ENCODE assay signal across 13 cellular contexts in the genomic region with DNA sequence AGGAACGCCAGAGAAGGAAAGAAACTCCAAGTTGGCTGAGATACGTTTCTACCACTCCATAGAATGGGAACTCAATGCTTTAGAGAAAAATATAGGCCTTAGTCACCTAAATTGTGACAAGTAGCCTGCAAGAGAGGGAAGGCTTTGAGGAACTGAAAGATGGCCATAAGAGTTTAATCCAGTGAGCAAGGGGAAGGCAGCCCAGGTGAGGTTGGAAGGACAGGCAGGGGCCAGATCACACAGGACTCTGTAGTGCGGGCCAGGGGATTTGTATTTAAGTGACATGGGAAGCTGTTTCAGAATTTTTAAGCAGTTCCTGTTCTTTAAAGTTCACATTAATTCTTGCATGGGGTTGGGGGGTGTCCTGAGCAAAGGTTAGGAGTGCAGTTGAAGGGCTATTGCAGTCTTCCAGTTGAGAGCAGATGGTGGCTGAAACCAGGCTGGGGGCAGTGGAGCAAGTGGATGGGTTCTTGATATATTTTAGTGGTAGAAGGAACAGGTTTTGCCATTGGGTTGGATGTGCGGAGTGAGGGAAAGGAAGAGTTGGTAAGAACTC.
DNase-seq lines count a peak whose midpoint lies in the region; ATAC-seq and TF ChIP-seq lines count a peak whose summit lies in the region.
"Had no signal": no experiment of that assay in that cellular context is flagged by ENCODE, and none has a peak within 500 bp of the region (broad histone marks: within the 10 kb centered on the region; RNA-seq: fewer than 3 reads in every experiment).

No MANE protein-coding gene starts in this region.

- no peak overlapping the region for H3K4me3 Mint-ChIP-seq in activated CD8-positive, alpha-beta T cell treated with anti-CD3 and anti-CD28 coated beads for 36 hours
- H3K4me3 Mint-ChIP-seq in activated CD8-positive, alpha-beta T cell treated with anti-CD3 and anti-CD28 coated beads, Interleukin-2, amount 10 ng/mL, durations not matched to agents 7 days and 5 days = no peak overlapping the region
- no peak overlapping the region for H3K4me3 Mint-ChIP-seq in activated T-helper 17 cell treated with anti-CD3 and anti-CD28 coated beads, Interleukin-2, amount 50 U/mL, for 72 hours
- no peak overlapping the region for H3K4me3 Mint-ChIP-seq in activated CD4-positive, alpha-beta T cell treated with anti-CD3 and anti-CD28 coated beads, Interleukin-2, amount 10 ng/mL, durations not matched to agents 24 days and 14 days
- H3K4me3 Mint-ChIP-seq: H9 had no signal

- H3K36me3 ChIP-seq in upper lobe of right lung = no peaks in the 10 kb centered on the region

- H3K27ac ChIP-seq in upper lobe of right lung = peak overlapping the region; percentile 13
- H3K27ac ChIP-seq: A549 had no signal

- H3K9me3 Mint-ChIP-seq in activated CD8-positive, alpha-beta T cell treated with anti-CD3 and anti-CD28 coated beads for 36 hours = no peaks in the 10 kb centered on the region
- no peaks in the 10 kb centered on the region for H3K9me3 Mint-ChIP-seq in activated CD8-positive, alpha-beta T cell treated with anti-CD3 and anti-CD28 coated beads, Interleukin-2, amount 10 ng/mL, durations not matched to agents 7 days and 5 days (ENCODE audit: insufficient read depth)
- no peaks in the 10 kb centered on the region for H3K9me3 Mint-ChIP-seq in activated T-helper 17 cell treated with anti-CD3 and anti-CD28 coated beads, Interleukin-2, amount 50 U/mL, for 72 hours
- no peaks in the 10 kb centered on the region for H3K9me3 Mint-ChIP-seq in activated CD4-positive, alpha-beta T cell treated with anti-CD3 and anti-CD28 coated beads, Interleukin-2, amount 10 ng/mL, durations not matched to agents 24 days and 14 days
- H3K9me3 Mint-ChIP-seq: H9 had no signal

- CTCF ChIA-PET in activated CD8-positive, alpha-beta T cell treated with anti-CD3 and anti-CD28 coated beads for 36 hours (lab: Charles Lee) = no interaction called here
- CTCF ChIA-PET in activated CD8-positive, alpha-beta T cell treated with anti-CD3 and anti-CD28 coated beads, Interleukin-2, amount 10 ng/mL, durations not matched to agents 7 days and 5 days (lab: Charles Lee) = no interaction called here

- H3K27me3 ChIP-seq in upper lobe of right lung = no peaks in the 10 kb centered on the region

- peak; percentile 26 for ATAC-seq in activated CD8-positive, alpha-beta T cell treated with anti-CD3 and anti-CD28 coated beads for 36 hours
- no peak for ATAC-seq in activated CD8-positive, alpha-beta T cell treated with anti-CD3 and anti-CD28 coated beads, Interleukin-2, amount 10 ng/mL, durations not matched to agents 7 days and 5 days
- peak; percentile 24 for ATAC-seq in HG02981 (IDR thresholded peaks at IDR 0.05; ENCODE audit: unreplicated experiment)
- ATAC-seq in activated T-helper 17 cell treated with anti-CD3 and anti-CD28 coated beads, Interleukin-2, amount 50 U/mL, for 72 hours (replicated peaks) = peak; percentile 34
- no peak for ATAC-seq in upper lobe of right lung
- no peak for ATAC-seq in GM21825 (IDR thresholded peaks at IDR 0.05; ENCODE audit: unreplicated experiment)
- ATAC-seq: A549 had no signal

- intact Hi-C loops in activated CD8-positive, alpha-beta T cell treated with anti-CD3 and anti-CD28 coated beads for 36 hours (cut with micrococcal nuclease) = no loop called here
- intact Hi-C loops in upper lobe of right lung (cut with DNase I) = no loop called here
- intact Hi-C loops in activated CD4-positive, alpha-beta T cell treated with anti-CD3 and anti-CD28 coated beads, Interleukin-2, amount 10 ng/mL, durations not matched to agents 24 days and 14 days (cut with micrococcal nuclease) = no loop called here

- TF ChIP-seq CTCF in activated CD8-positive, alpha-beta T cell treated with anti-CD3 and anti-CD28 coated beads for 36 hours (IDR thresholded peaks at IDR 0.05) = no peak
- TF ChIP-seq CTCF in upper lobe of right lung (IDR thresholded peaks at IDR 0.05) = no peak

- no peak overlapping the region for H3K4me3 ChIP-seq in upper lobe of right lung
- H3K4me3 ChIP-seq: A549 had no signal

- DNase-seq in activated CD8-positive, alpha-beta T cell treated with anti-CD3 and anti-CD28 coated beads for 36 hours = no peak
- DNase-seq in activated CD8-positive, alpha-beta T cell treated with anti-CD3 and anti-CD28 coated beads, Interleukin-2, amount 10 ng/mL, durations not matched to agents 7 days and 5 days = no peak
- DNase-seq in upper lobe of right lung (no peak), anterior cingulate cortex (lab: John Stamatoyannopoulos, UW) (no peak)
- DNase-seq in activated CD4-positive, alpha-beta T cell treated with anti-CD3 and anti-CD28 coated beads, Interleukin-2, amount 10 ng/mL, durations not matched to agents 24 days and 14 days = no peak
- DNase-seq: caudate nucleus, H9, KBM-7, NCI-H82 had no signal

- H3K4me1 ChIP-seq in upper lobe of right lung = peaks cover 12% of the 10 kb centered on the region
- H3K4me1 ChIP-seq: A549 had no signal

- H3K27ac Mint-ChIP-seq in activated CD8-positive, alpha-beta T cell treated with anti-CD3 and anti-CD28 coated beads for 36 hours = no peak overlapping the region
- H3K27ac Mint-ChIP-seq in activated CD8-positive, alpha-beta T cell treated with anti-CD3 and anti-CD28 coated beads, Interleukin-2, amount 10 ng/mL, durations not matched to agents 7 days and 5 days = no peak overlapping the region
- H3K27ac Mint-ChIP-seq in activated T-helper 17 cell treated with anti-CD3 and anti-CD28 coated beads, Interleukin-2, amount 50 U/mL, for 72 hours = no peak overlapping the region
- no peak overlapping the region for H3K27ac Mint-ChIP-seq in activated CD4-positive, alpha-beta T cell treated with anti-CD3 and anti-CD28 coated beads, Interleukin-2, amount 10 ng/mL, durations not matched to agents 24 days and 14 days
- H3K27ac Mint-ChIP-seq: H9 had no signal

- POLR2A ChIA-PET in activated CD8-positive, alpha-beta T cell treated with anti-CD3 and anti-CD28 coated beads for 36 hours (lab: Charles Lee) = interaction anchor here (1.0 kb wide), 1 partner anchor 21 kb away, joined by 3 read pairs; no protein-coding TSS in a partner anchor
- POLR2A ChIA-PET in activated CD8-positive, alpha-beta T cell treated with anti-CD3 and anti-CD28 coated beads, Interleukin-2, amount 10 ng/mL, durations not matched to agents 7 days and 5 days (lab: Charles Lee) = interaction anchor here (1.3 kb wide), 1 partner anchor 45 kb away, joined by 3 read pairs; no protein-coding TSS in a partner anchor

- H3K27me3 Mint-ChIP-seq in activated CD8-positive, alpha-beta T cell treated with anti-CD3 and anti-CD28 coated beads for 36 hours = no peaks in the 10 kb centered on the region
- H3K27me3 Mint-ChIP-seq in activated CD8-positive, alpha-beta T cell treated with anti-CD3 and anti-CD28 coated beads, Interleukin-2, amount 10 ng/mL, durations not matched to agents 7 days and 5 days (ENCODE audit: low read depth) = no peaks in the 10 kb centered on the region
- H3K27me3 Mint-ChIP-seq in activated T-helper 17 cell treated with anti-CD3 and anti-CD28 coated beads, Interleukin-2, amount 50 U/mL, for 72 hours = no peaks in the 10 kb centered on the region
- H3K27me3 Mint-ChIP-seq in activated CD4-positive, alpha-beta T cell treated with anti-CD3 and anti-CD28 coated beads, Interleukin-2, amount 10 ng/mL, durations not matched to agents 24 days and 14 days = peaks cover 2% of the 10 kb centered on the region

- H3K4me1 Mint-ChIP-seq in activated CD8-positive, alpha-beta T cell treated with anti-CD3 and anti-CD28 coated beads for 36 hours (ENCODE audit: low read depth) = no peaks in the 10 kb centered on the region
- no peaks in the 10 kb centered on the region for H3K4me1 Mint-ChIP-seq in activated CD8-positive, alpha-beta T cell treated with anti-CD3 and anti-CD28 coated beads, Interleukin-2, amount 10 ng/mL, durations not matched to agents 7 days and 5 days (ENCODE audit: low read depth)
- H3K4me1 Mint-ChIP-seq in activated T-helper 17 cell treated with anti-CD3 and anti-CD28 coated beads, Interleukin-2, amount 50 U/mL, for 72 hours = no peaks in the 10 kb centered on the region
- no peaks in the 10 kb centered on the region for H3K4me1 Mint-ChIP-seq in activated CD4-positive, alpha-beta T cell treated with anti-CD3 and anti-CD28 coated beads, Interleukin-2, amount 10 ng/mL, durations not matched to agents 24 days and 14 days

- no peaks in the 10 kb centered on the region for H3K36me3 Mint-ChIP-seq in activated CD8-positive, alpha-beta T cell treated with anti-CD3 and anti-CD28 coated beads for 36 hours (ENCODE audit: low read depth)
- no peaks in the 10 kb centered on the region for H3K36me3 Mint-ChIP-seq in activated CD8-positive, alpha-beta T cell treated with anti-CD3 and anti-CD28 coated beads, Interleukin-2, amount 10 ng/mL, durations not matched to agents 7 days and 5 days (ENCODE audit: low read depth)
- no peaks in the 10 kb centered on the region for H3K36me3 Mint-ChIP-seq in activated T-helper 17 cell treated with anti-CD3 and anti-CD28 coated beads, Interleukin-2, amount 50 U/mL, for 72 hours (ENCODE audit: low read depth)
- no peaks in the 10 kb centered on the region for H3K36me3 Mint-ChIP-seq in activated CD4-positive, alpha-beta T cell treated with anti-CD3 and anti-CD28 coated beads, Interleukin-2, amount 10 ng/mL, durations not matched to agents 24 days and 14 days (ENCODE audit: low read depth)

- no peaks in the 10 kb centered on the region for H3K9me3 ChIP-seq in upper lobe of right lung
- H3K9me3 ChIP-seq: A549 had no signal

Comparison
In these comparisons a context has a peak if more than half of its experiments do, and no peak if none do; other contexts are left out.
1. ATAC-seq: peak in activated CD8-positive, alpha-beta T cell treated with anti-CD3 and anti-CD28 coated beads for 36 hours (single experiment), HG02981 (single experiment) and activated T-helper 17 cell treated with anti-CD3 and anti-CD28 coated beads, Interleukin-2, amount 50 U/mL, for 72 hours (single experiment); none in activated CD8-positive, alpha-beta T cell treated with anti-CD3 and anti-CD28 coated beads, Interleukin-2, amount 10 ng/mL, durations not matched to agents 7 days and 5 days (single experiment), upper lobe of right lung (single experiment) and GM21825 (single experiment).